8 cellular contexts compared by ENCODE assay signal in the genomic region with DNA sequence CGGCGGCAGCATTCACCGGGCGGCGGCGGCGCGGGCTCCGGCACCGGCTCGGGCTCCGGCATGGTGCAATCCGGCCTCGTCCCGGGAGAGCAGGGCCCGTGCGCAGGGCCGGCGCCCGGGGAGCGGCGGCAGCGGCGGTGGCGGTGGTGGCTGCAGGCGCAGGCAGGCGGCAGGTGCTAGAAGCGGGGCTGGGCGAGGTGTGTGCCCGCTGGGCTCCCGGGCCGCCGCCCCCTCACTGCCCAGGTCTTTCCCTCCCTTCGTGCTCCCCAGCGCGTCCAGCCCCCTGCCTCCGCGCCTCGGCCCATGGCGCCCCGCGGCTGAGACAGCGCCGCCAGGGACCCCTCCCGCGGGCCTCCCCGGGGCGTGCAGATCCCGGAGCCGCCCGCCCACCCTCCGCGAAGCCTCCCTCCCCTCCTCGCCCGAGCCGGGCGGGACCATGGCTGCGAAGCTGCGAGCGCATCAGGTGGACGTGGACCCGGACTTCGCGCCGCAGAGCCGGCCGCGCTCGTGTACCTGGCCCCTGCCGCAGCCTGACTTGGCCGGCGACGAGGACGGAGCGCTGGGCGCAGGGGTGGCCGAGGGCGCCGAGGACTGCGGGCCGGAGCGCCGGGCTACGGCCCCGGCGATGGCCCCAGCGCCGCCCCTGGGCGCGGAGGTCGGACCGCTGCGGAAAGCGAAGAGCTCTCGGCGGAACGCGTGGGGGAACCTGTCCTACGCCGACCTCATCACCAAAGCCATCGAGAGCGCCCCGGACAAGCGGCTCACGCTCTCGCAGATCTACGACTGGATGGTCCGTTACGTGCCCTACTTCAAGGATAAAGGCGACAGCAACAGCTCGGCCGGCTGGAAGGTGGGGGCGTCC. TPM values are rescaled to one million over a fixed set of nuclear protein-coding genes. Genes with fewer than 3 reads are reported as not detected.
A peak's percentile ranks its signal among the peaks of the same experiment; 100 is the strongest.
DNase-seq lines count a peak whose midpoint lies in the region; ATAC-seq, FAIRE-seq and TF ChIP-seq lines count a peak whose summit lies in the region.

No MANE protein-coding gene starts in this region.

- no peaks in the 10 kb centered on the region for H3K79me2 ChIP-seq in keratinocyte (ENCODE audit: control insufficient read depth, insufficient read depth, low read length)

- peak overlapping the region; percentile 38 for H3K4me3 Mint-ChIP-seq in activated T-helper 17 cell treated with anti-CD3 and anti-CD28 coated beads, Interleukin-2, amount 50 U/mL, for 72 hours

- H3K27ac ChIP-seq in HUES6 (ENCODE audit: low read depth, low read length) (no peak overlapping the region), keratinocyte (ENCODE audit: control insufficient read depth, insufficient read depth, low read length) (no peak overlapping the region), substantia nigra (ENCODE audit: low read depth, low read length, poor library complexity, severe bottlenecking) (peak overlapping the region; percentile 59)

- H3K9me1 ChIP-seq in keratinocyte (ENCODE audit: control insufficient read depth, extremely low read depth, insufficient read depth, low read length): peaks cover 3% of the 10 kb centered on the region

- no peak overlapping the region for H3K27ac Mint-ChIP-seq in activated T-helper 17 cell treated with anti-CD3 and anti-CD28 coated beads, Interleukin-2, amount 50 U/mL, for 72 hours

- dilution Hi-C loops in keratinocyte (cut with MboI; ENCODE audit: extremely low pct_ligation_motif_present, low sequenced_read_pairs): no loop called here

- H3K4me1 Mint-ChIP-seq in activated T-helper 17 cell treated with anti-CD3 and anti-CD28 coated beads, Interleukin-2, amount 50 U/mL, for 72 hours: no peaks in the 10 kb centered on the region

- peak overlapping the region; percentile 9 for H2AFZ ChIP-seq in keratinocyte (ENCODE audit: control insufficient read depth, low read length)

- H3K36me3 ChIP-seq in GM06990 (ENCODE audit: control insufficient read depth, insufficient read depth, low read length) (no peaks in the 10 kb centered on the region), HUES6 (ENCODE audit: control insufficient read depth, insufficient read depth, low read length) (no peaks in the 10 kb centered on the region), keratinocyte (ENCODE audit: control insufficient read depth in 2 of 2, extremely low read depth in 1 of 2, insufficient read depth in 2 of 2, low read length in 2 of 2) (no peaks in the 10 kb centered on the region)

- H4K20me1 ChIP-seq in keratinocyte (ENCODE audit: control insufficient read depth, extremely low read depth, insufficient read depth, low read length): peaks cover 7% of the 10 kb centered on the region

- peak overlapping the region; percentile 66 for H3K4me2 ChIP-seq in keratinocyte (ENCODE audit: control insufficient read depth, extremely low read depth, insufficient read depth, low read depth, low read length)

- peak; percentile 35 for DNase-seq in GM06990 (ENCODE audit: extremely low read depth, insufficient read length)
- DNase-seq in keratinocyte (ENCODE audit: low read depth, low spot score): no peak
- peak in 6 of 49 donors; percentile 18 to 63 (median 48) for DNase-seq in substantia nigra (lab: John Stamatoyannopoulos, UW)
- DNase-seq in NCI-H226: no peak

- H3K9me3 Mint-ChIP-seq in activated T-helper 17 cell treated with anti-CD3 and anti-CD28 coated beads, Interleukin-2, amount 50 U/mL, for 72 hours: no peaks in the 10 kb centered on the region

- H3K9me3 ChIP-seq in HUES6 (ENCODE audit: control insufficient read depth, insufficient read depth, low read depth, low read length) (no peaks in the 10 kb centered on the region), keratinocyte (ENCODE audit: control insufficient read depth, low read depth, low read length) (no peaks in the 10 kb centered on the region)

- FAIRE-seq in keratinocyte (lab: Jason Lieb, UNC): no peak

- H3K27me3 Mint-ChIP-seq in activated T-helper 17 cell treated with anti-CD3 and anti-CD28 coated beads, Interleukin-2, amount 50 U/mL, for 72 hours: peaks cover 18% of the 10 kb centered on the region

- TF ChIP-seq CTCF in GM06990 (IDR thresholded peaks at IDR 0.05; ENCODE audit: insufficient read depth, low read length, poor library complexity, severe bottlenecking) (no peak), keratinocyte (optimal IDR thresholded peaks at IDR 0.05 in 1 of 3, IDR thresholded peaks at IDR 0.05 in 1 of 3, conservative IDR thresholded peaks at IDR 0.05 in 1 of 3; ENCODE audit: extremely low read depth in 1 of 3, insufficient read depth in 2 of 3, low read length in 3 of 3) (no peak)

- peaks cover 55% of the 10 kb centered on the region for H3K4me1 ChIP-seq in HUES6 (ENCODE audit: control insufficient read depth, insufficient read depth, low read length)
- peaks cover 38% of the 10 kb centered on the region for H3K4me1 ChIP-seq in keratinocyte (ENCODE audit: control insufficient read depth, extremely low read depth, insufficient read depth, low read length)

- ATAC-seq in GM19467 (IDR thresholded peaks at IDR 0.05; ENCODE audit: unreplicated experiment) (peak; percentile 24), HG03565 (IDR thresholded peaks at IDR 0.05; ENCODE audit: unreplicated experiment) (no peak)
- ATAC-seq in activated T-helper 17 cell treated with anti-CD3 and anti-CD28 coated beads, Interleukin-2, amount 50 U/mL, for 72 hours (replicated peaks): peak; percentile 8

- H3K27me3 ChIP-seq in GM06990 (replicated peaks; ENCODE audit: control insufficient read depth, insufficient read depth, low read length) (peaks cover under 1% of the 10 kb centered on the region), HUES6 (ENCODE audit: control insufficient read depth, insufficient read depth, low read length) (peaks cover 85% of the 10 kb centered on the region), keratinocyte (ENCODE audit: control insufficient read depth, extremely low read depth, insufficient read depth, low read length) (peaks cover 45% of the 10 kb centered on the region)

- H3K36me3 Mint-ChIP-seq in activated T-helper 17 cell treated with anti-CD3 and anti-CD28 coated beads, Interleukin-2, amount 50 U/mL, for 72 hours (ENCODE audit: low read depth): no peaks in the 10 kb centered on the region

- H3K4me3 ChIP-seq in GM06990 (replicated peaks; ENCODE audit: low read depth, low read length) (peak overlapping the region; percentile 44), HUES6 (ENCODE audit: low read depth, low read length) (peak overlapping the region; percentile 54), keratinocyte (ENCODE audit: control insufficient read depth in 2 of 3, extremely low read depth in 1 of 3, insufficient read depth in 2 of 3, low read depth in 1 of 3, low read length in 3 of 3) (peak overlapping the region; percentile 18 to 49 (median 46))

- H3K9ac ChIP-seq in HUES6 (ENCODE audit: low read length): no peak overlapping the region
- no peak overlapping the region for H3K9ac ChIP-seq in keratinocyte (ENCODE audit: control insufficient read depth, extremely low read depth, insufficient read depth, low read length)

RNA-seq across cellular contexts. Expression of a gene that starts 0.5 kb away (rescaled TPM):
- total RNA-seq in activated T-helper 17 cell treated with anti-CD3 and anti-CD28 coated beads, Interleukin-2, amount 50 U/mL, for 72 hours: under 1 TPM; 0.11 to 0.26 TPM
- not detected in 3 replicates for polyA plus RNA-seq in keratinocyte
- polyA plus RNA-seq in keratinocyte (2011; ENCODE audit: low read depth): not detected
- not detected in 2 replicates for polyA plus RNA-seq in keratinocyte (2011; cell fraction: cytosol; rRNA removed)
- not detected in 2 replicates for polyA plus RNA-seq in keratinocyte (2011; cell fraction: nucleus; rRNA removed)
- polyA plus RNA-seq in keratinocyte (2012; ENCODE audit: low replicate concordance): 0.18 TPM in 1 of 2 replicates, not detected in the other
- polyA minus RNA-seq in keratinocyte: not detected in 3 replicates
- not detected for polyA minus RNA-seq in keratinocyte (2011; cell fraction: cytosol; rRNA and poly(A)+ RNA removed)
- polyA minus RNA-seq in keratinocyte (2011; cell fraction: nucleus; rRNA and poly(A)+ RNA removed): not detected in 2 replicates
